ENCODE assay signal across 18 cellular contexts in genomic region chr11:71256080-71256479, GRCh38. TPM values are rescaled to one million over a fixed set of nuclear protein-coding genes. Genes with fewer than 3 reads are reported as not detected.
DNase-seq lines count a peak whose midpoint lies in the region; ATAC-seq, FAIRE-seq and TF ChIP-seq lines count a peak whose summit lies in the region.
"Had no signal": no experiment of that assay in that cellular context is flagged by ENCODE, and none has a peak within 500 bp of the region (broad histone marks: within the 10 kb centered on the region; RNA-seq: fewer than 3 reads in every experiment).

No MANE protein-coding gene starts in this region.

- TF ChIP-seq CTCF in mammary epithelial cell (conservative IDR thresholded peaks at IDR 0.05 in 1 of 2, IDR thresholded peaks at IDR 0.05 in 1 of 2; ENCODE audit: extremely low read depth in 1 of 2, insufficient read depth in 1 of 2, low read depth in 1 of 2, low read length in 2 of 2) (no peak), H1 (IDR thresholded peaks at IDR 0.05; ENCODE audit: control extremely low read depth in 1 of 3, insufficient read depth in 1 of 3, low read depth in 1 of 3, low read length in 3 of 3) (peak; percentile 16 to 33 (median 22); a peak in 3 of 4 replicates), lower leg skin (IDR thresholded peaks at IDR 0.05) (no peak)

- WGBS in mammary epithelial cell (ENCODE audit: low coverage, missing lambda C conversion rate): 100% methylated on average over 2 of the region's 7 CpGs
- 76% methylated on average over 7 of the region's 7 CpGs; no CpG with 5 or more reads in 1 of the 2 experiments for WGBS in H1 (ENCODE audit: extremely low coverage in 1 of 2, insufficient coverage in 1 of 2, insufficient read length in 1 of 2, insufficient replicate concordance in 2 of 2, low coverage in 1 of 2, low lambda C conversion rate in 2 of 2, missing lambda C conversion rate in 1 of 2), 2 experiments
- no CpG with 5 or more reads among the region's 7 CpGs for WGBS in trophoblast cell (ENCODE audit: extremely low coverage, insufficient coverage, insufficient read length)
- WGBS in lower leg skin, 2 donors: 33 to 48% methylated on average over 7 of the region's 7 CpGs

- H2AFZ ChIP-seq in mammary epithelial cell (ENCODE audit: low read depth, low read length): no peak overlapping the region
- peak overlapping the region; percentile 59; the same call in 1 of the 2 replicates for H2AFZ ChIP-seq in H1 (ENCODE audit: low read length)
- no peak overlapping the region for H2AFZ ChIP-seq in trophoblast cell (ENCODE audit: insufficient read depth, low read length, poor library complexity)

- H3K4me2 ChIP-seq in mammary epithelial cell (ENCODE audit: insufficient read depth, low read depth, low read length) (no peak overlapping the region), H1 (ENCODE audit: insufficient read depth in 1 of 2, low read depth in 2 of 2, low read length in 2 of 2) (peak overlapping the region in 1 of 2 experiments; percentile 32; a peak in 3 of 4 replicates), trophoblast cell (ENCODE audit: low read length) (no peak overlapping the region)

- no peaks in the 10 kb centered on the region for H4K20me1 ChIP-seq in mammary epithelial cell (ENCODE audit: insufficient read depth, low read length)
- H4K20me1 ChIP-seq in H1 (replicated peaks in 1 of 2; ENCODE audit: control insufficient read depth in 1 of 2, insufficient read depth in 2 of 2, low read length in 2 of 2): peaks cover 0 to 2% of the 10 kb centered on the region in 2 experiments

- H3K9ac ChIP-seq in mammary epithelial cell (ENCODE audit: insufficient read depth, low read length) (no peak overlapping the region), H1 (replicated peaks in 1 of 4; ENCODE audit: extremely low read depth in 1 of 4, low read depth in 3 of 4, low read length in 3 of 4) (no peak overlapping the region), trophoblast cell (ENCODE audit: low read length) (no peak overlapping the region)

- no peak overlapping the region for H4K12ac ChIP-seq in trophoblast cell (ENCODE audit: low read depth, low read length)

- CTCF ChIA-PET in mammary epithelial cell (lab: Charles Lee; ENCODE audit: low non-redundant PET) (no interaction called here), H1 (lab: Charles Lee; ENCODE audit: partially characterized antibody) (interaction anchor here (0.6 to 2.1 kb wide), 11 partner anchors 9 to 191 kb away, joined by 3 to 6 read pairs (median 4); no protein-coding TSS in a partner anchor)

- H3K4me1 ChIP-seq in mammary epithelial cell (ENCODE audit: insufficient read depth, low read length): peaks cover 12% of the 10 kb centered on the region
- H3K4me1 ChIP-seq in H1 (replicated peaks in 1 of 4; ENCODE audit: control insufficient read depth in 3 of 4, insufficient read depth in 4 of 4, low read length in 3 of 4): peaks cover 8 to 23% (median 16%) of the 10 kb centered on the region in 4 experiments
- peaks cover 4 to 11% of the 10 kb centered on the region in 2 experiments for H3K4me1 ChIP-seq in trophoblast cell (ENCODE audit: control insufficient read depth in 1 of 2, insufficient read depth in 2 of 2, low read length in 2 of 2)

- H3K36me3 ChIP-seq in mammary epithelial cell (ENCODE audit: insufficient read depth, low read length): no peaks in the 10 kb centered on the region
- H3K36me3 ChIP-seq in H1 (ENCODE audit: control insufficient read depth in 2 of 4, insufficient read depth in 4 of 4, low read length in 3 of 4): no peaks in the 10 kb centered on the region
- H3K36me3 ChIP-seq in trophoblast cell (ENCODE audit: control insufficient read depth in 1 of 2, insufficient read depth in 2 of 2, low read length in 2 of 2): no peaks in the 10 kb centered on the region

- H3K23ac ChIP-seq in H1 (ENCODE audit: insufficient read length): no peak overlapping the region
- H3K23ac ChIP-seq in trophoblast cell (ENCODE audit: low read length): no peak overlapping the region

- peak; percentile 10 to 44; a peak in 2 of 4 replicates for TF ChIP-seq RAD21 in H1 (IDR thresholded peaks at IDR 0.05 in 1 of 2, conservative IDR thresholded peaks at IDR 0.05 in 1 of 2; ENCODE audit: low read depth in 2 of 2, low read length in 2 of 2)

- H2BK120ac ChIP-seq in H1 (replicated peaks; ENCODE audit: low read depth, low read length) (no peak overlapping the region), trophoblast cell (ENCODE audit: insufficient read depth, low read length, poor library complexity) (no peak overlapping the region)

- H3K27ac ChIP-seq in mammary epithelial cell (ENCODE audit: insufficient read depth, low read depth, low read length) (no peak overlapping the region), H1 (ENCODE audit: low read depth, low read length) (no peak overlapping the region), trophoblast cell (ENCODE audit: low read depth, low read length) (no peak overlapping the region)
- H3K27ac ChIP-seq: SK-N-MC had no signal

- in situ Hi-C loops in T47D (cut with HindIII; ENCODE audit: low pct_unique_long_range_greater_than_20kb, low sequenced_read_pairs) (no loop called here), mammary epithelial cell (cut with MboI; ENCODE audit: low sequenced_read_pairs in 2 of 2) (no loop called here)

- H2AK5ac ChIP-seq in H1 (ENCODE audit: low read depth, low read length) (no peak overlapping the region), trophoblast cell (ENCODE audit: low read length) (no peak overlapping the region)

- H3K23me2 ChIP-seq in H1 (ENCODE audit: low read depth, low read length): peaks cover 8% of the 10 kb centered on the region; the same call in 1 of the 2 replicates

- H4K8ac ChIP-seq in H1 (ENCODE audit: extremely low read depth, insufficient read depth, low read length): no peak overlapping the region
- peak overlapping the region; percentile 42 for H4K8ac ChIP-seq in trophoblast cell (ENCODE audit: low read depth, low read length)

- H3K18ac ChIP-seq in H1 (ENCODE audit: extremely low read depth, low read length) (no peak overlapping the region; the same call in 1 of the 2 replicates), trophoblast cell (ENCODE audit: low read length) (no peak overlapping the region)

- H2BK20ac ChIP-seq in H1 (ENCODE audit: low read length): 0 out of 2 replicates have a peak overlapping the region, but pooled peaks have one; percentile 55

- H3K79me2 ChIP-seq in mammary epithelial cell (ENCODE audit: insufficient read depth, low read length) (peaks cover 2% of the 10 kb centered on the region), H1 (ENCODE audit: control insufficient read depth in 1 of 2, insufficient read depth in 2 of 2, low read length in 2 of 2) (peaks cover 1 to 4% of the 10 kb centered on the region in 2 experiments; a peak in 2 of 4 replicates), trophoblast cell (ENCODE audit: control insufficient read depth, insufficient read depth, low read length, poor library complexity) (peaks cover 11% of the 10 kb centered on the region)

- TF ChIP-seq POLR2A in H1 (IDR thresholded peaks at IDR 0.05; ENCODE audit: control extremely low read depth in 1 of 2, low read depth in 2 of 2, low read length in 2 of 2) (no peak), lower leg skin (IDR thresholded peaks at IDR 0.05) (no peak)

- intact Hi-C loops in mammary epithelial cell (cut with micrococcal nuclease) (no loop called here), lower leg skin (cut with DNase I; ENCODE audit: low total_unique reads) (no loop called here)

- no peak for TF ChIP-seq EP300 in H1 (IDR thresholded peaks at IDR 0.05; ENCODE audit: borderline replicate concordance in 1 of 2, low read depth in 2 of 2, low read length in 2 of 2)

- H3K56ac ChIP-seq in H1 (replicated peaks; ENCODE audit: insufficient read length, low read depth, low read length): no peak overlapping the region

- H3K27me3 ChIP-seq in mammary epithelial cell (ENCODE audit: insufficient read depth, low read length) (no peaks in the 10 kb centered on the region), H1 (replicated peaks in 1 of 4; ENCODE audit: control insufficient read depth in 3 of 4, extremely low read depth in 1 of 4, insufficient read depth in 3 of 4, low read length in 3 of 4) (no peaks in the 10 kb centered on the region; a peak in 1 of 7 replicates), trophoblast cell (ENCODE audit: insufficient read depth, low read length) (no peaks in the 10 kb centered on the region)

- FAIRE-seq in H1 (lab: Jason Lieb, UNC): no peak
- FAIRE-seq: A204.1 had no signal

- no peaks in the 10 kb centered on the region for H3K9me3 ChIP-seq in mammary epithelial cell (replicated peaks; ENCODE audit: insufficient read depth, low read length)
- H3K9me3 ChIP-seq in H1 (ENCODE audit: insufficient read depth in 2 of 2, low read depth in 1 of 2, low read length in 1 of 2): peaks cover 0 to 2% of the 10 kb centered on the region in 2 experiments; a peak in 2 of 4 replicates
- H3K9me3 ChIP-seq in trophoblast cell (ENCODE audit: insufficient read depth, low read depth, low read length): no peaks in the 10 kb centered on the region

- no peaks in the 10 kb centered on the region; the same call in 1 of the 2 replicates for H3K79me1 ChIP-seq in H1 (ENCODE audit: low read depth, low read length)
- H3K79me1 ChIP-seq in trophoblast cell (ENCODE audit: low read length): peaks cover 14% of the 10 kb centered on the region

- POLR2A ChIA-PET in H1 (lab: Charles Lee; ENCODE audit: partially characterized antibody): interaction anchor here (1.0 to 3.0 kb wide), 3 partner anchors 10 to 122 kb away, joined by 3 to 34 read pairs (median 13); no protein-coding TSS in a partner anchor

- peak overlapping the region; percentile 57 for H4K91ac ChIP-seq in H1 (replicated peaks; ENCODE audit: insufficient read length, low read length)
- H4K91ac ChIP-seq in trophoblast cell (ENCODE audit: low read depth, low read length): no peak overlapping the region

- BruUV-seq in mammary epithelial cell (replicated peaks; lab: Mats Ljungman, UMichigan): no TSS peak

- peak overlapping the region; percentile 75 for H2BK15ac ChIP-seq in H1 (ENCODE audit: low read length)

- H3K14ac ChIP-seq in H1 (ENCODE audit: insufficient read length): no peak overlapping the region
- H3K14ac ChIP-seq in trophoblast cell (ENCODE audit: low read length): no peak overlapping the region

- no peak overlapping the region for H4K5ac ChIP-seq in H1 (ENCODE audit: insufficient read length, low read depth, low read length)

- H2BK12ac ChIP-seq in H1 (ENCODE audit: low read depth, low read length): peak overlapping the region; percentile 42
- H2BK12ac ChIP-seq in trophoblast cell (ENCODE audit: low read length): no peak overlapping the region

- H3K4ac ChIP-seq in H1 (replicated peaks; ENCODE audit: insufficient read length, low read depth, low read length) (no peak overlapping the region), trophoblast cell (ENCODE audit: low read depth, low read length) (no peak overlapping the region)

- H3K4me3 ChIP-seq in mammary epithelial cell (replicated peaks in 1 of 3; ENCODE audit: insufficient read depth in 1 of 3, low read depth in 2 of 3, low read length in 3 of 3) (no peak overlapping the region), H1 (ENCODE audit: extremely low read depth in 1 of 4, insufficient read depth in 2 of 4, low read depth in 3 of 4, low read length in 4 of 4) (no peak overlapping the region), trophoblast cell (ENCODE audit: low read depth, low read length) (no peak overlapping the region), lower leg skin (ENCODE audit: low read depth, poor library complexity, severe bottlenecking) (no peak overlapping the region)
- H3K4me3 ChIP-seq: SK-N-MC had no signal

- dilution Hi-C loops in mammary epithelial cell (cut with HindIII; ENCODE audit: low sequenced_read_pairs): loop anchor here (5.0 to 10.0 kb wide), 2 partner anchors 61 to 399 kb away; no protein-coding TSS in a partner anchor

- H2BK5ac ChIP-seq in H1 (ENCODE audit: low read depth, low read length) (no peak overlapping the region), trophoblast cell (ENCODE audit: low read depth, low read length, poor library complexity) (no peak overlapping the region)

- DNase-seq in T47D (ENCODE audit: low read depth in 1 of 2, low spot score in 1 of 2) (peak; percentile 66 to 84), mammary epithelial cell (no peak), H1 (ENCODE audit: low read depth in 1 of 2, low spot score in 2 of 2) (no peak), trophoblast cell (peak; percentile 46 to 67), RPMI8226 (no peak), lower leg skin (ENCODE audit: low spot score in 2 of 2) (no peak)
- DNase-seq: Calu3; CD4-positive, alpha-beta T cell; HCEC 1CT; MM.1S; NCI-H1092; NCI-H2081; NCI-H774; SHP77 had no signal

- ATAC-seq in GM18520 (IDR thresholded peaks at IDR 0.05; ENCODE audit: unreplicated experiment): no peak

RNA-seq across cellular contexts. Expression of gene SHANK2, which starts 3.7 kb away (rescaled TPM):
- total RNA-seq in mammary epithelial cell (10 to 100 TPM in 1 of 2 donors, 1 to 10 TPM in 1; 5.4 to 25.8 TPM), lower leg skin (10 to 100 TPM in 2 of 4 donors, 1 to 10 TPM in 2; 1.1 to 16.7 (median 9.0) TPM)
- polyA plus RNA-seq in mammary epithelial cell (2.0 TPM), H1 (2011; rRNA removed) (10.1 and 15.5 TPM in 2 replicates)
- polyA minus RNA-seq in mammary epithelial cell: 28.9 TPM
- total RNA-seq in H1 (2021; fragmentation: NEBNext Ultra II Directional; extraction: Animal tissue kit (Norgen Biotek cat#: 25700)): 52.9 and 54.2 TPM in 2 replicates
- 7.8 TPM for polyA plus RNA-seq in H1 (2011; cell fraction: cytosol; rRNA removed)
- polyA plus RNA-seq in H1 (2011; cell fraction: nucleus; rRNA removed): 41.3 TPM
- 17.0 to 20.3 TPM (median 18.5 TPM) in 4 replicates for polyA plus RNA-seq in H1 (2012, experiment 1 of 2)
- polyA plus RNA-seq in H1 (2012, experiment 2 of 2): 2.9 TPM
- 16.9 TPM for polyA plus RNA-seq in H1 (2013, experiment 1 of 2)
- 15.7 TPM for polyA plus RNA-seq in H1 (2013, experiment 2 of 2)
- polyA minus RNA-seq in H1 (2011; rRNA and poly(A)+ RNA removed): 46.2 and 59.3 TPM in 2 replicates
- polyA minus RNA-seq in H1 (2011; cell fraction: cytosol; rRNA and poly(A)+ RNA removed): 35.2 TPM
- polyA minus RNA-seq in H1 (2011; cell fraction: nucleus; rRNA and poly(A)+ RNA removed): 103 TPM
- 20.8 and 21.4 TPM in 2 replicates for polyA plus RNA-seq in trophoblast cell (2013)
- total RNA-seq: CD4-positive, alpha-beta T cell; OCI-LY7 had no signal

Comparison
In these comparisons a context has a peak if more than half of its experiments do, and no peak if none do; other contexts are left out.
1. DNase-seq: peak in T47D (2 of 2) and trophoblast cell (2 of 2); none in mammary epithelial cell (single experiment), H1 (0 of 2), RPMI8226 (single experiment) and lower leg skin (0 of 2).
2. CTCF ChIP-seq: peak in H1 (3 of 3); none in mammary epithelial cell (0 of 2) and lower leg skin (0 of 3).